14 cellular contexts compared by ENCODE assay signal in genomic region chr7:88075216-88075615, GRCh38.
DNase-seq lines count a peak whose midpoint lies in the region; ATAC-seq and TF ChIP-seq lines count a peak whose summit lies in the region.
"Had no signal": no experiment of that assay in that cellular context is flagged by ENCODE, and none has a peak within 500 bp of the region (broad histone marks: within the 10 kb centered on the region; RNA-seq: fewer than 3 reads in every experiment).

No MANE protein-coding gene starts in this region.

- no peaks in the 10 kb centered on the region for H3K9me3 ChIP-seq in DND-41 (ENCODE audit: insufficient read depth, low read length, severe bottlenecking)
- H3K9me3 ChIP-seq in KOPT-K1 (ENCODE audit: insufficient read depth, low read length, poor library complexity, severe bottlenecking), result no peaks in the 10 kb centered on the region
- H3K9me3 ChIP-seq in PC-3 (ENCODE audit: low read length), result no peaks in the 10 kb centered on the region
- H3K9me3 ChIP-seq: A549, BE2C, Caco-2 had no signal

- H3K4me1 ChIP-seq in DND-41 (ENCODE audit: insufficient read depth, low read length), result peaks cover 35% of the 10 kb centered on the region; the same call in 1 of the 2 replicates
- no peaks in the 10 kb centered on the region for H3K4me1 ChIP-seq in PC-3 (ENCODE audit: insufficient read depth, low read length)
- H3K4me1 ChIP-seq: A549, BE2C, Caco-2 had no signal

- H3K4me3 ChIP-seq in DND-41 (ENCODE audit: low read depth in 1 of 2, low read length in 2 of 2) (no peak overlapping the region), brain microvascular endothelial cell (ENCODE audit: low read depth, low read length) (no peak overlapping the region), PC-3 (ENCODE audit: low read length) (no peak overlapping the region)
- H3K4me3 ChIP-seq: A549 had no signal

- H3K27me3 Mint-ChIP-seq in neural crest cell (ENCODE audit: low read depth), result no peaks in the 10 kb centered on the region

- peak; percentile 75 for ATAC-seq in DND-41 (ENCODE audit: insufficient read depth, low read depth)
- no peak for ATAC-seq in PC-3
- no peak for ATAC-seq in GM19467 (IDR thresholded peaks at IDR 0.05; ENCODE audit: unreplicated experiment)
- ATAC-seq: A549 had no signal

- no TSS peak for BruUV-seq in PC-3 (replicated peaks; lab: Mats Ljungman, UMichigan)

- H3K79me2 ChIP-seq in DND-41 (ENCODE audit: insufficient read depth, low read length), result no peaks in the 10 kb centered on the region
- H3K79me2 ChIP-seq in PC-3 (ENCODE audit: low read length), result no peaks in the 10 kb centered on the region

- no peak overlapping the region; the same call in 1 of the 2 replicates for H3K27ac ChIP-seq in DND-41 (ENCODE audit: low read length)
- H3K27ac ChIP-seq in KOPT-K1 (ENCODE audit: low read depth, low read length, poor library complexity, severe bottlenecking), result peak overlapping the region; percentile 31
- no peak overlapping the region for H3K27ac ChIP-seq in brain microvascular endothelial cell
- H3K27ac ChIP-seq in PC-3 (ENCODE audit: low read length), result no peak overlapping the region
- H3K27ac ChIP-seq: A549, C4-2B had no signal

- no peak for TF ChIP-seq CTCF in DND-41 (IDR thresholded peaks at IDR 0.05; ENCODE audit: borderline replicate concordance, extremely low read depth, low read length, poor library complexity, severe bottlenecking)
- no peak for TF ChIP-seq CTCF in neural crest cell (conservative IDR thresholded peaks at IDR 0.05)
- TF ChIP-seq CTCF in brain microvascular endothelial cell (IDR thresholded peaks at IDR 0.05; ENCODE audit: low read depth, low read length, missing control alignments), result no peak
- TF ChIP-seq CTCF in PC-3 (conservative IDR thresholded peaks at IDR 0.05; ENCODE audit: low read depth, low read length), result no peak

- H2AFZ ChIP-seq in DND-41 (ENCODE audit: low read depth, low read length) (no peak overlapping the region), PC-3 (ENCODE audit: low read length) (no peak overlapping the region)

- H3K36me3 Mint-ChIP-seq in neural crest cell (ENCODE audit: low read depth), result peaks cover 15% of the 10 kb centered on the region

- H3K27me3 ChIP-seq in DND-41 (ENCODE audit: insufficient read depth, low read length, poor library complexity) (no peaks in the 10 kb centered on the region), brain microvascular endothelial cell (replicated peaks) (no peaks in the 10 kb centered on the region), PC-3 (ENCODE audit: low read length) (no peaks in the 10 kb centered on the region)
- H3K27me3 ChIP-seq: BE2C had no signal

- in situ Hi-C loops in brain microvascular endothelial cell (cut with HindIII; ENCODE audit: low pct_ligation_motif_present, low sequenced_read_pairs), result no loop called here

- POLR2A ChIA-PET in PC-3 (lab: Charles Lee; ENCODE audit: unreplicated experiment), result no interaction called here

- no peaks in the 10 kb centered on the region for H3F3A ChIP-seq in PC-3 (ENCODE audit: low read length, unreplicated experiment)

- H3K27ac Mint-ChIP-seq in neural crest cell (ENCODE audit: unreplicated experiment), result peak overlapping the region; percentile 87
- H3K27ac Mint-ChIP-seq: CD4-positive, alpha-beta memory T cell; H9 had no signal

- no peak overlapping the region for H3K9ac ChIP-seq in DND-41 (ENCODE audit: low read depth, low read length)
- no peak overlapping the region for H3K9ac ChIP-seq in PC-3 (ENCODE audit: low read length)

- peaks cover 10% of the 10 kb centered on the region for H3K9me3 Mint-ChIP-seq in neural crest cell

- H3K36me3 ChIP-seq in DND-41 (ENCODE audit: insufficient read depth, low read length), result peaks cover 6% of the 10 kb centered on the region; the same call in 1 of the 2 replicates
- H3K36me3 ChIP-seq in KOPT-K1 (ENCODE audit: insufficient read depth, low read length), result no peaks in the 10 kb centered on the region
- no peaks in the 10 kb centered on the region for H3K36me3 ChIP-seq in brain microvascular endothelial cell (replicated peaks)
- no peaks in the 10 kb centered on the region for H3K36me3 ChIP-seq in PC-3 (ENCODE audit: low read depth, low read length)
- H3K36me3 ChIP-seq: BE2C had no signal

- no peak overlapping the region for H3K4me3 Mint-ChIP-seq in neural crest cell
- H3K4me3 Mint-ChIP-seq: CD4-positive, alpha-beta memory T cell; H9 had no signal

- H4K20me1 ChIP-seq in DND-41 (ENCODE audit: insufficient read depth, low read length), result no peaks in the 10 kb centered on the region; the same call in 1 of the 2 replicates
- H4K20me1 ChIP-seq in PC-3 (ENCODE audit: low read length), result no peaks in the 10 kb centered on the region

- CTCF ChIA-PET in PC-3 (lab: Charles Lee), result no interaction called here

- H3K4me2 ChIP-seq in DND-41 (ENCODE audit: insufficient read depth, low read length) (0 out of 2 replicates have a peak overlapping the region, but pooled peaks have one; percentile 5), PC-3 (ENCODE audit: low read length) (no peak overlapping the region)
- H3K4me2 ChIP-seq: A549 had no signal

- H3K9me2 ChIP-seq in PC-3 (replicated peaks; ENCODE audit: low read length), result no peaks in the 10 kb centered on the region

- H3K4me1 Mint-ChIP-seq in neural crest cell, result no peaks in the 10 kb centered on the region
- H3K4me1 Mint-ChIP-seq: CD4-positive, alpha-beta memory T cell had no signal

- DNase-seq in DND-41 (peak; percentile 56), cerebellar cortex (ENCODE audit: low spot score) (peak; percentile 64), neural crest cell (ENCODE audit: low read depth, low spot score) (no peak), brain microvascular endothelial cell (no peak), PC-3 (no peak)
- DNase-seq: BE2C; Caco-2; CD4-positive, alpha-beta memory T cell; GOT3; H9 had no signal

- intact Hi-C loops in PC-3 (cut with micrococcal nuclease), result no loop called here

Comparison
In these comparisons a context has a peak if more than half of its experiments do, and no peak if none do; other contexts are left out.
1. DNase-seq: peak in DND-41 (single experiment) and cerebellar cortex (single experiment); none in neural crest cell (single experiment), brain microvascular endothelial cell (single experiment) and PC-3 (single experiment).